ENCODE assay signal across 25 cellular contexts in genomic region chr10:52447931-52448353, GRCh38.
A peak's percentile ranks its signal among the peaks of the same experiment; 100 is the strongest.
DNase-seq lines count a peak whose midpoint lies in the region; ATAC-seq, FAIRE-seq and TF ChIP-seq lines count a peak whose summit lies in the region.
"Had no signal": no experiment of that assay in that cellular context is flagged by ENCODE, and none has a peak within 500 bp of the region (broad histone marks: within the 10 kb centered on the region; RNA-seq: fewer than 3 reads in every experiment).

No MANE protein-coding gene starts in this region.

- H3K27me3 Mint-ChIP-seq in HFFc6 (ENCODE audit: insufficient read depth): no peaks in the 10 kb centered on the region

- no peaks in the 10 kb centered on the region for H3K27me3 ChIP-seq in bronchial epithelial cell (ENCODE audit: control insufficient read depth, insufficient read depth, low read length)
- H3K27me3 ChIP-seq: BLaER1 treated with 17β-estradiol and CSF1 and Interleukin-3, amounts not matched to agents 10 nM and 100 nM had no signal

- H3K4me3 Mint-ChIP-seq in HFFc6: no peak overlapping the region
- H3K4me3 Mint-ChIP-seq: T-helper 1 cell treated with Interleukin-12 subunit alpha and Interleukin-12 subunit beta and Interleukin-4 antibody, amounts not matched to agents 30 μg/mL and 1 μg/mL, for 36 hours; type B pancreatic cell had no signal

- H3K36me3 Mint-ChIP-seq in HFFc6 (ENCODE audit: low read depth): peaks cover 14% of the 10 kb centered on the region
- H3K36me3 Mint-ChIP-seq: type B pancreatic cell had no signal

- ATAC-seq in GM21825 (IDR thresholded peaks at IDR 0.05; ENCODE audit: unreplicated experiment): no peak
- no peak for ATAC-seq in GM21526 (IDR thresholded peaks at IDR 0.05; ENCODE audit: low FRiP score, unreplicated experiment)
- ATAC-seq: K562 had no signal

- peaks cover 81% of the 10 kb centered on the region for H3K4me1 Mint-ChIP-seq in HFFc6 (ENCODE audit: low read depth)

- no peaks in the 10 kb centered on the region for H3K9me3 Mint-ChIP-seq in HFFc6
- H3K9me3 Mint-ChIP-seq: T-helper 1 cell treated with Interleukin-12 subunit alpha and Interleukin-12 subunit beta and Interleukin-4 antibody, amounts not matched to agents 30 μg/mL and 1 μg/mL, for 36 hours; type B pancreatic cell had no signal

- TF ChIP-seq CTCF in HFFc6 (IDR thresholded peaks at IDR 0.05) (no peak), bronchial epithelial cell (IDR thresholded peaks at IDR 0.05; ENCODE audit: insufficient read depth, low read length, severe bottlenecking) (no peak)

- H3K27ac Mint-ChIP-seq in HFFc6: peak overlapping the region; percentile 58
- H3K27ac Mint-ChIP-seq: progenitor cell of endocrine pancreas; T-helper 1 cell treated with Interleukin-12 subunit alpha and Interleukin-12 subunit beta and Interleukin-4 antibody, amounts not matched to agents 30 μg/mL and 1 μg/mL, for 36 hours; type B pancreatic cell had no signal

- H3K36me3 ChIP-seq in bronchial epithelial cell (ENCODE audit: control insufficient read depth, insufficient read depth, low read length): no peaks in the 10 kb centered on the region
- H3K36me3 ChIP-seq: BLaER1 treated with 17β-estradiol and CSF1 and Interleukin-3, amounts not matched to agents 10 nM and 100 nM; HAP-1 had no signal

- no peak overlapping the region for H3K4me3 ChIP-seq in bronchial epithelial cell (ENCODE audit: low read depth, low read length)
- H3K4me3 ChIP-seq: BLaER1 treated with 17β-estradiol and CSF1 and Interleukin-3, amounts not matched to agents 10 nM and 100 nM; coronary artery; HAP-1; K562; lung had no signal

- no peak for FAIRE-seq in bronchial epithelial cell (lab: Jason Lieb, UNC)
- FAIRE-seq: GM12892, K562, RCC 7860 had no signal

- DNase-seq in A172 (ENCODE audit: low spot score) (peak; percentile 52), HFFc6 (peak; percentile 13), bronchial epithelial cell (ENCODE audit: low read depth) (peak; percentile 53), iris pigment epithelial cell (ENCODE audit: low read depth) (peak; percentile 43), NCI-H128 (lab: John Stamatoyannopoulos, UW; ENCODE audit: unreplicated experiment) (no peak)
- DNase-seq in activated CD4-positive, alpha-beta T cell treated with anti-CD3 and anti-CD28 coated beads, Interleukin-2, amount 50 U/mL, for 1 hour: no peak
- DNase-seq: ACHN; activated CD4-positive, alpha-beta T cell treated with anti-CD3 and anti-CD28 coated beads for 1 hour; activated gamma-delta T cell; DMS79 treated with DMSO at 0.1 percent for 48 hours; kidney glomerular epithelial cell; NCI-H524; NK-92 treated with Interleukin-12 subunit alpha and Interleukin-12 subunit beta, amount 100 ng/mL, for 24 hours had no signal

Comparison
In these comparisons a context has a peak if more than half of its experiments do, and no peak if none do; other contexts are left out.
1. DNase-seq: peak in A172 (single experiment), HFFc6 (single experiment), bronchial epithelial cell (single experiment) and iris pigment epithelial cell (single experiment); none in NCI-H128 (single experiment) and activated CD4-positive, alpha-beta T cell treated with anti-CD3 and anti-CD28 coated beads, Interleukin-2, amount 50 U/mL, for 1 hour (single experiment).